Comparison of ENCODE assay signal across 1 cellular context in genomic region chr9:133041958-133042357, GRCh38.
TF ChIP-seq lines count a peak whose summit lies in the region.

No MANE protein-coding gene starts in this region.

TF ChIP-seq in K562, 482 proteins besides CTCF, POLR2A, EP300 and RAD21:
- TF ChIP-seq THAP7 (CRISPR knock-in tag; IDR thresholded peaks at IDR 0.05) (no peak), ZNF134 (CRISPR knock-in tag; conservative IDR thresholded peaks at IDR 0.05) (no peak), RBFOX2 (IDR thresholded peaks at IDR 0.05; ENCODE audit: low read depth, low read length) (0 out of 2 replicates have a peak, but pooled peaks have one; percentile 28), CHD4 (IDR thresholded peaks at IDR 0.05; ENCODE audit: insufficient read depth, insufficient replicate concordance, low read depth, low read length, poor library complexity, severe bottlenecking) (no peak)
